In the genomic region with DNA sequence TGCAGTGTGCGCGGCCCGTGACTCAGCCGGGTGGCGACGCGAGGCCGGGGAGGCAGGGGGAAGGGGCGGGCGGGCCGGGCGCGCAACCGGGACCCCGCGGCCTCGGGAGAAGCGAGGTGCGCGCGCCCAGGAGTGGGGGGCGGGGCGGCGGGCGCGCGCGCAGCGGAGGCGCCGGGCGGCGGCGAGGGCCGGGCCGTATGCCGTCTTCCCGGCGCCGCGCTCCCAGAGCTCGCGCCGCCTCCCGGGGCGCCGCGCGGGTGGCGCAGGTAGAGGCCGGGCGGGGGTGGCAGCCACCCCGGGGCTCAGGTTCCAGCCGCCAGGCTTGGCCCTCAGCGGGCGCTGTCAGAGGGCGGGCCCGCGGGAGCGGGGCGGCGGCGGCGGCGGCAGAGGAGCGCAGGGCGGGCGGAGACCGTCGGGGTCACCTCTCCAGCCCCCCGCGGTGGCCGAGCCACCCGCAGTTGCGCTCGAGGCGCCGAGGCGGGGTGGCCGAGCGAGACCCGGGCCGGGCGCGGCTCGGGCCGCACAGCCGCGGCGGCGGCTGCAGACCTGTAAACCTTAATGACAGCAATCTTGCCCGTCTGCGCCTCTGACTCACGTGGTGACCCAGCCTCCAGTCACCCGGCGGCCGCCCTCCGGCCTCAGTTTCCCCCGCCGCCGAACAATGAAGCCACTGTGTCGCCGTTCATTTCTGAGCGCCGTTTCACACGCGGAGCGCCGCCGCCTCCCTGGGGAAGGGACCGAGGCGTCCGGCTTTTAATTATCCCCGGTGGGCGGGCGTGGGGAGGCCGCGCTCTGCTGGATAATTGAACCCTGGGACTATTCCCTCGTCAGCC, we compare ENCODE assay signal across 8 cellular contexts. TPM values are rescaled to one million over a fixed set of nuclear protein-coding genes. Genes with fewer than 3 reads are reported as not detected.
DNase-seq lines count a peak whose midpoint lies in the region; ATAC-seq and TF ChIP-seq lines count a peak whose summit lies in the region.

No MANE protein-coding gene starts in this region.

- peak overlapping the region; percentile 75 for H3K9ac ChIP-seq in fibroblast of lung (ENCODE audit: insufficient read depth, low read length)

- H3K9me3 ChIP-seq in fibroblast of lung (ENCODE audit: control insufficient read depth, insufficient read depth, low read depth, low read length) (no peaks in the 10 kb centered on the region), neuron (ENCODE audit: low read length) (peaks cover 4% of the 10 kb centered on the region), tibial artery (no peaks in the 10 kb centered on the region)

- peak overlapping the region; percentile 19 for H3K4me2 ChIP-seq in fibroblast of lung (ENCODE audit: extremely low read depth, insufficient read depth, low read length)

- no peaks in the 10 kb centered on the region for H3K36me3 ChIP-seq in fibroblast of lung (ENCODE audit: control insufficient read depth, insufficient read depth, low read length)
- no peaks in the 10 kb centered on the region for H3K36me3 ChIP-seq in neuron (ENCODE audit: insufficient read depth, low read length)
- no peaks in the 10 kb centered on the region for H3K36me3 ChIP-seq in tibial artery

- H3K27me3 ChIP-seq in fibroblast of lung (ENCODE audit: control insufficient read depth, insufficient read depth, low read length) (no peaks in the 10 kb centered on the region), neuron (ENCODE audit: insufficient read depth, low read length) (peaks cover 29% of the 10 kb centered on the region), tibial artery (no peaks in the 10 kb centered on the region)

- H3K4me1 ChIP-seq in fibroblast of lung (ENCODE audit: control insufficient read depth, extremely low read depth, insufficient read depth, low read length) (peaks cover 4% of the 10 kb centered on the region), neuron (ENCODE audit: insufficient read depth, low read length) (peaks cover 16% of the 10 kb centered on the region), tibial artery (peaks cover 0 to 13% (median 9%) of the 10 kb centered on the region in 4 donors)

- H3K79me2 ChIP-seq in fibroblast of lung (ENCODE audit: control insufficient read depth, insufficient read depth, low read length): no peaks in the 10 kb centered on the region

- TF ChIP-seq CTCF in fibroblast of lung (conservative IDR thresholded peaks at IDR 0.05 in 1 of 2, IDR thresholded peaks at IDR 0.05 in 1 of 2; ENCODE audit: low read depth in 1 of 2, low read length in 2 of 2) (no peak), tibial artery (IDR thresholded peaks at IDR 0.05) (no peak)

- DNase-seq in DMS 273 (lab: John Stamatoyannopoulos, UW; ENCODE audit: unreplicated experiment): peak; percentile 83
- no peak for DNase-seq in DMS 273 treated with DMSO at 0.1 percent for 48 hours (lab: John Stamatoyannopoulos, UW)
- DNase-seq in NCI-H69 (lab: John Stamatoyannopoulos, UW): peak; percentile 97
- DNase-seq in activated T-cell treated with anti-CD3 and anti-CD28 coated beads for 48 hours (ENCODE audit: low read depth): peak; percentile 64
- peak; percentile 57 to 66 for DNase-seq in fibroblast of lung (ENCODE audit: low read depth in 2 of 2)
- no peak for DNase-seq in tibial artery

- H3K27ac ChIP-seq in fibroblast of lung (ENCODE audit: insufficient read depth, low read length) (no peak overlapping the region), tibial artery (peak overlapping the region; percentile 85 to 91)

- no peak overlapping the region for H2AFZ ChIP-seq in fibroblast of lung (ENCODE audit: low read length)
- H2AFZ ChIP-seq in neuron (ENCODE audit: low read depth, low read length): peak overlapping the region; percentile 99

- intact Hi-C loops in tibial artery (cut with DNase I; ENCODE audit: low total_unique reads): no loop called here

- H4K20me1 ChIP-seq in fibroblast of lung (ENCODE audit: control insufficient read depth, extremely low read depth, insufficient read depth, low read length): no peaks in the 10 kb centered on the region

- peak overlapping the region; percentile 45 to 67 (median 46) for H3K4me3 ChIP-seq in fibroblast of lung (replicated peaks in 1 of 4; ENCODE audit: control extremely low read depth in 1 of 4, insufficient read depth in 1 of 4, low read depth in 3 of 4, low read length in 4 of 4)
- peak overlapping the region; percentile 43 for H3K4me3 ChIP-seq in neuron (ENCODE audit: low read length)
- H3K4me3 ChIP-seq in tibial artery: peak overlapping the region; percentile 67 to 71

- peak; percentile 71 for ATAC-seq in HG02852 (IDR thresholded peaks at IDR 0.05; ENCODE audit: unreplicated experiment)

RNA-seq across cellular contexts. Expression of a gene that starts 25.3 kb away (rescaled TPM):
- 16.3 and 23.1 TPM in 2 replicates for total RNA-seq in fibroblast of lung
- 6.1 and 8.1 TPM in 2 replicates for polyA plus RNA-seq in fibroblast of lung
- 5.0 and 7.1 TPM in 2 replicates for polyA plus RNA-seq in fibroblast of lung (2012)
- polyA minus RNA-seq in fibroblast of lung (ENCODE audit: low replicate concordance): 14.3 and 26.8 TPM in 2 replicates

Comparison
In these comparisons a context has a peak if more than half of its experiments do, and no peak if none do; other contexts are left out.
1. DNase-seq: peak in DMS 273 (single experiment), NCI-H69 (single experiment), activated T-cell treated with anti-CD3 and anti-CD28 coated beads for 48 hours (single experiment) and fibroblast of lung (2 of 2); none in DMS 273 treated with DMSO at 0.1 percent for 48 hours (single experiment) and tibial artery (0 of 2).
2. Peak in every context shown above with its lines, with median percentiles within 50 percentile points of each other: H3K4me3 ChIP-seq.